ENCODE assay signal across 11 cellular contexts in the genomic region with DNA sequence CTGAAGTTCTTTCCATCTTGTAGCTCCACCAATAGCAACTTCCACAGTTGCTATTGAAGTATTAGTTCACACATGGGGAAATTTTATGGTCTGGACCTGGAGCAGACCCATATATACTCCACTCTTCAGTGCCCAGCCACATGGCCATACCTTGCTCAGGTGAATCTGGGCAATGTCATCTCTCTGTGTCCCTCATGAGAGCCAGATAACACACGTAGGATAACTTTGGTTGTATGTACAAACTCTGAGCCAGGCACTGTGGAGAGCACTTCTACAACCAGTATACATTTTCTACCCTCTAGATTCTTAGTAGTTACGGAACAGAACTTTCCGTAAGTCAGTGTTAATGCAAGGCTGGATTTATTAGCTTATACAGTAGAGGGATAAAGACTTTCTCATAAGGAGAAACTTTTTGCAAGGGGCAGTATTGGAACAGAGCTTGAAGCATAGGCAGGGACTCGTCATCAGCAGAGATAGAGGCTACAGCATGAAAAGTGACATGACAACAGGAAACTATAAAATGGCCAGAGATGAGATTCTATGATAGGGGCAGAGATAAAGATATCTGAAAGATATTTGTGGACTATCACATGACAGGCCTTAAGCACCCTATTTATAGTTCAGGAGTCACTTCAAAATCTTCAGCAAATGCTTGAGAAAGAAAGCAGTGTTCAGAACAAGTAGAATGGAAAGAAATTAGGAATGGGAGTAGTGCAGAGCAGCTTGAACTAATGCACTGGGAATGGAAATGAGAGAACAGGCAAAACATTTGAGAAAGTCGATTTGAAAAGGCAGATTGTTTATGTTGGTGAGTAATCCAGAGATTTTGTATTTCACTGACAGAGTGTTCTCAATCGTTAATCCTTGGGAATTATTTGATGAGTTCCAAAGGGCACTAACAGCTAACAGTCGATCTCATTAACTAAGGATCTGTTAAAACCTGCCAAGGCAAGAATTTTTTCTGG.
DNase-seq lines count a peak whose midpoint lies in the region; ATAC-seq and TF ChIP-seq lines count a peak whose summit lies in the region.
"Had no signal": no experiment of that assay in that cellular context is flagged by ENCODE, and none has a peak within 500 bp of the region (broad histone marks: within the 10 kb centered on the region; RNA-seq: fewer than 3 reads in every experiment).

No MANE protein-coding gene starts in this region.

- no peaks in the 10 kb centered on the region for H4K20me1 ChIP-seq in osteoblast (ENCODE audit: insufficient read depth, low read length)

- peaks cover 12% of the 10 kb centered on the region for H3K79me2 ChIP-seq in osteoblast (ENCODE audit: insufficient read depth, low read length)

- intact Hi-C loops in Right ventricle myocardium inferior (cut with DNase I) (loop anchor here (10.0 kb wide), 1 partner anchor 53 kb away; no protein-coding TSS in a partner anchor), cardiac septum (cut with DNase I) (no loop called here), vagina (cut with DNase I) (no loop called here)

- no peaks in the 10 kb centered on the region for H3K36me3 ChIP-seq in osteoblast (ENCODE audit: insufficient read depth, low read length)
- no peaks in the 10 kb centered on the region for H3K36me3 ChIP-seq in vagina

- no peaks in the 10 kb centered on the region for H3K4me1 Mint-ChIP-seq in natural killer cell treated with Interleukin-12 subunit alpha and Interleukin-12 subunit beta and Interleukin-15 and Interleukin-18, amount 100 ng/mL, for 72 hours (ENCODE audit: low read depth in 2 of 2)
- H3K4me1 Mint-ChIP-seq: activated B cell treated with CpG ODN at 0.5 μM for 24 hours had no signal

- H3K9me3 ChIP-seq in osteoblast (ENCODE audit: low read depth, low read length) (no peaks in the 10 kb centered on the region), vagina (no peaks in the 10 kb centered on the region)

- H3K9me3 Mint-ChIP-seq in natural killer cell treated with Interleukin-12 subunit alpha and Interleukin-12 subunit beta and Interleukin-15 and Interleukin-18, amount 100 ng/mL, for 72 hours: peaks cover 5% of the 10 kb centered on the region
- H3K9me3 Mint-ChIP-seq: activated B cell treated with CpG ODN at 0.5 μM for 24 hours had no signal

- H3K4me3 ChIP-seq in fibroblast of the aortic adventitia (ENCODE audit: low read depth, low read length): no peak overlapping the region
- H3K4me3 ChIP-seq in osteoblast (ENCODE audit: insufficient read depth, low read length): peak overlapping the region; percentile 41
- H3K4me3 ChIP-seq in vagina: peak overlapping the region; percentile 11 to 15

- no peak for TF ChIP-seq POLR2A in vagina (IDR thresholded peaks at IDR 0.05)

- H2AFZ ChIP-seq in osteoblast (ENCODE audit: low read length): peak overlapping the region; percentile 56

- no peak overlapping the region for H3K27ac Mint-ChIP-seq in natural killer cell treated with Interleukin-12 subunit alpha and Interleukin-12 subunit beta and Interleukin-15 and Interleukin-18, amount 100 ng/mL, for 72 hours
- H3K27ac Mint-ChIP-seq: activated B cell treated with CpG ODN at 0.5 μM for 24 hours had no signal

- ATAC-seq in Right ventricle myocardium inferior: peak; percentile 51
- ATAC-seq in natural killer cell treated with Interleukin-12 subunit alpha and Interleukin-12 subunit beta and Interleukin-15 and Interleukin-18, amount 100 ng/mL, for 72 hours: no peak

- H3K36me3 Mint-ChIP-seq in natural killer cell treated with Interleukin-12 subunit alpha and Interleukin-12 subunit beta and Interleukin-15 and Interleukin-18, amount 100 ng/mL, for 72 hours: no peaks in the 10 kb centered on the region

- peak overlapping the region; percentile 72 for H3K4me2 ChIP-seq in osteoblast (ENCODE audit: insufficient read depth, low read length)

- TF ChIP-seq CTCF in fibroblast of the aortic adventitia (IDR thresholded peaks at IDR 0.05; ENCODE audit: insufficient read depth, low read length) (no peak), osteoblast (IDR thresholded peaks at IDR 0.05; ENCODE audit: extremely low read depth, low read depth, low read length) (no peak), vagina (IDR thresholded peaks at IDR 0.05) (no peak)

- peak overlapping the region; percentile 47 for H3K27ac ChIP-seq in osteoblast (ENCODE audit: low read depth, low read length)
- peak overlapping the region; percentile 76 for H3K27ac ChIP-seq in vagina

- no peaks in the 10 kb centered on the region for H3K27me3 ChIP-seq in osteoblast (ENCODE audit: insufficient read depth, low read length)
- no peaks in the 10 kb centered on the region for H3K27me3 ChIP-seq in vagina

- H3K4me3 Mint-ChIP-seq in natural killer cell treated with Interleukin-12 subunit alpha and Interleukin-12 subunit beta and Interleukin-15 and Interleukin-18, amount 100 ng/mL, for 72 hours: no peak overlapping the region
- H3K4me3 Mint-ChIP-seq: activated B cell treated with CpG ODN at 0.5 μM for 24 hours had no signal

- H3K27me3 Mint-ChIP-seq in natural killer cell treated with Interleukin-12 subunit alpha and Interleukin-12 subunit beta and Interleukin-15 and Interleukin-18, amount 100 ng/mL, for 72 hours: no peaks in the 10 kb centered on the region
- H3K27me3 Mint-ChIP-seq: activated B cell treated with CpG ODN at 0.5 μM for 24 hours had no signal

- DNase-seq in Right ventricle myocardium inferior (ENCODE audit: missing footprints): no peak
- DNase-seq in cardiac septum (ENCODE audit: low spot score): no peak
- peak; percentile 35 for DNase-seq in fibroblast of the aortic adventitia (ENCODE audit: low read depth)
- DNase-seq in osteoblast (ENCODE audit: insufficient read length, low spot score, missing footprints): peak; percentile 14
- DNase-seq in vagina (ENCODE audit: extremely low spot score in 2 of 2): no peak
- DNase-seq in UCSD-AML1 (lab: John Stamatoyannopoulos, UW; ENCODE audit: unreplicated experiment): no peak
- DNase-seq in natural killer cell treated with Interleukin-12 subunit alpha and Interleukin-12 subunit beta and Interleukin-15 and Interleukin-18, amount 100 ng/mL, for 72 hours (ENCODE audit: low spot score): no peak
- no peak for DNase-seq in NCI-H187 treated with DMSO at 0.1 percent for 48 hours (lab: John Stamatoyannopoulos, UW)
- DNase-seq: ACHN; activated B cell treated with CpG ODN at 0.5 μM for 24 hours; activated effector memory CD4-positive, alpha-beta T cell treated with Interleukin-2 at 50 U/mL for 16 hours had no signal

- peaks cover 11% of the 10 kb centered on the region for H3K4me1 ChIP-seq in osteoblast (ENCODE audit: insufficient read depth, low read length)
- H3K4me1 ChIP-seq in vagina: peaks cover 71% of the 10 kb centered on the region

Comparison
In these comparisons a context has a peak if more than half of its experiments do, and no peak if none do; other contexts are left out.
1. DNase-seq: peak in fibroblast of the aortic adventitia (single experiment) and osteoblast (single experiment); none in Right ventricle myocardium inferior (single experiment), cardiac septum (single experiment), vagina (0 of 2), UCSD-AML1 (single experiment), natural killer cell treated with Interleukin-12 subunit alpha and Interleukin-12 subunit beta and Interleukin-15 and Interleukin-18, amount 100 ng/mL, for 72 hours (single experiment) and NCI-H187 treated with DMSO at 0.1 percent for 48 hours (single experiment).